13 cellular contexts compared by ENCODE assay signal in genomic region chr9:73148447-73148937, GRCh38. TPM values are rescaled to one million over a fixed set of nuclear protein-coding genes. Genes with fewer than 3 reads are reported as not detected.
A peak's percentile ranks its signal among the peaks of the same experiment; 100 is the strongest.
DNase-seq lines count a peak whose midpoint lies in the region; ATAC-seq and TF ChIP-seq lines count a peak whose summit lies in the region.
"Had no signal": no experiment of that assay in that cellular context is flagged by ENCODE, and none has a peak within 500 bp of the region (broad histone marks: within the 10 kb centered on the region; RNA-seq: fewer than 3 reads in every experiment).

No MANE protein-coding gene starts in this region.

- TF ChIP-seq CTCF in transverse colon (IDR thresholded peaks at IDR 0.05) = no peak

- H3K27ac ChIP-seq in transverse colon = peak overlapping the region; percentile 60 to 76 (median 68)
- H3K27ac ChIP-seq: cardiac muscle cell had no signal

- no peak for ATAC-seq in stimulated activated memory B cell treated with anti-CD40 and anti-IgM and Interleukin-4, amounts not matched to agents 10 μg/mL and 1 μg/mL and 100 μg/mL, for 72 hours
- ATAC-seq in GM18505 (IDR thresholded peaks at IDR 0.05; ENCODE audit: unreplicated experiment) = no peak

- no peaks in the 10 kb centered on the region for H3K9me3 Mint-ChIP-seq in activated T-cell treated with anti-CD3 and anti-CD28 coated beads, Interleukin-2, amount 50 U/mL, for 24 hours
- peaks cover 2% of the 10 kb centered on the region for H3K9me3 Mint-ChIP-seq in activated naive CD8-positive, alpha-beta T cell treated with anti-CD3 and anti-CD28 coated beads for 36 hours
- H3K9me3 Mint-ChIP-seq in stimulated activated memory B cell treated with anti-CD40 and anti-IgM and Interleukin-4, amounts not matched to agents 10 μg/mL and 1 μg/mL and 100 μg/mL, for 72 hours = no peaks in the 10 kb centered on the region
- H3K9me3 Mint-ChIP-seq: IgD-negative memory B cell had no signal

- H3K36me3 ChIP-seq in transverse colon = no peaks in the 10 kb centered on the region
- H3K36me3 ChIP-seq: cardiac muscle cell had no signal

- no peak for TF ChIP-seq EP300 in transverse colon (IDR thresholded peaks at IDR 0.05; ENCODE audit: low read depth)

- intact Hi-C loops in transverse colon (cut with DNase I; ENCODE audit: low total_unique reads) = no loop called here

- peaks cover 72% of the 10 kb centered on the region for H3K4me1 Mint-ChIP-seq in activated T-cell treated with anti-CD3 and anti-CD28 coated beads, Interleukin-2, amount 50 U/mL, for 24 hours (ENCODE audit: low read depth)
- peaks cover 69% of the 10 kb centered on the region for H3K4me1 Mint-ChIP-seq in activated naive CD8-positive, alpha-beta T cell treated with anti-CD3 and anti-CD28 coated beads for 36 hours
- H3K4me1 Mint-ChIP-seq in stimulated activated memory B cell treated with anti-CD40 and anti-IgM and Interleukin-4, amounts not matched to agents 10 μg/mL and 1 μg/mL and 100 μg/mL, for 72 hours = peaks cover 19% of the 10 kb centered on the region

- in situ Hi-C loops in transverse colon (cut with MboI; ENCODE audit: low pct_ligation_motif_present in 1 of 4, low pct_unique_long_range_greater_than_20kb in 1 of 4, low sequenced_read_pairs in 3 of 4) = no loop called here

- H3K27ac Mint-ChIP-seq in activated T-cell treated with anti-CD3 and anti-CD28 coated beads, Interleukin-2, amount 50 U/mL, for 24 hours = peak overlapping the region; percentile 90
- peak overlapping the region; percentile 94 for H3K27ac Mint-ChIP-seq in activated naive CD8-positive, alpha-beta T cell treated with anti-CD3 and anti-CD28 coated beads for 36 hours
- no peak overlapping the region for H3K27ac Mint-ChIP-seq in stimulated activated memory B cell treated with anti-CD40 and anti-IgM and Interleukin-4, amounts not matched to agents 10 μg/mL and 1 μg/mL and 100 μg/mL, for 72 hours
- H3K27ac Mint-ChIP-seq: B cell, IgD-negative memory B cell had no signal

- peak overlapping the region; percentile 42 for H3K4me3 Mint-ChIP-seq in activated T-cell treated with anti-CD3 and anti-CD28 coated beads, Interleukin-2, amount 50 U/mL, for 24 hours
- H3K4me3 Mint-ChIP-seq in activated naive CD8-positive, alpha-beta T cell treated with anti-CD3 and anti-CD28 coated beads for 36 hours = no peak overlapping the region
- no peak overlapping the region for H3K4me3 Mint-ChIP-seq in stimulated activated memory B cell treated with anti-CD40 and anti-IgM and Interleukin-4, amounts not matched to agents 10 μg/mL and 1 μg/mL and 100 μg/mL, for 72 hours
- H3K4me3 Mint-ChIP-seq: B cell, IgD-negative memory B cell had no signal

- no peaks in the 10 kb centered on the region for H3K27me3 Mint-ChIP-seq in activated T-cell treated with anti-CD3 and anti-CD28 coated beads, Interleukin-2, amount 50 U/mL, for 24 hours
- no peaks in the 10 kb centered on the region for H3K27me3 Mint-ChIP-seq in activated naive CD8-positive, alpha-beta T cell treated with anti-CD3 and anti-CD28 coated beads for 36 hours
- H3K27me3 Mint-ChIP-seq in stimulated activated memory B cell treated with anti-CD40 and anti-IgM and Interleukin-4, amounts not matched to agents 10 μg/mL and 1 μg/mL and 100 μg/mL, for 72 hours = no peaks in the 10 kb centered on the region
- H3K27me3 Mint-ChIP-seq: IgD-negative memory B cell had no signal

- DNase-seq in activated T-cell treated with anti-CD3 and anti-CD28 coated beads, Interleukin-2, amount 50 U/mL, for 24 hours = no peak
- DNase-seq in activated T-cell treated with anti-CD3 and anti-CD28 coated beads for 4 hours = no peak
- no peak for DNase-seq in activated naive CD8-positive, alpha-beta T cell treated with anti-CD3 and anti-CD28 coated beads for 36 hours
- DNase-seq in iris pigment epithelial cell (ENCODE audit: low read depth) = peak; percentile 38
- DNase-seq in transverse colon = no peak
- DNase-seq in SHP77 (lab: John Stamatoyannopoulos, UW) = no peak
- DNase-seq: activated CD4-positive, CD25-positive, alpha-beta regulatory T cell; testis had no signal

- no peaks in the 10 kb centered on the region for H3K9me3 ChIP-seq in transverse colon
- H3K9me3 ChIP-seq: testis had no signal

- no peaks in the 10 kb centered on the region for H3K36me3 Mint-ChIP-seq in activated T-cell treated with anti-CD3 and anti-CD28 coated beads, Interleukin-2, amount 50 U/mL, for 24 hours (ENCODE audit: low read depth)
- no peaks in the 10 kb centered on the region for H3K36me3 Mint-ChIP-seq in activated naive CD8-positive, alpha-beta T cell treated with anti-CD3 and anti-CD28 coated beads for 36 hours
- no peaks in the 10 kb centered on the region for H3K36me3 Mint-ChIP-seq in stimulated activated memory B cell treated with anti-CD40 and anti-IgM and Interleukin-4, amounts not matched to agents 10 μg/mL and 1 μg/mL and 100 μg/mL, for 72 hours
- H3K36me3 Mint-ChIP-seq: IgD-negative memory B cell had no signal

- peaks cover 0 to 57% (median 25%) of the 10 kb centered on the region in 4 donors for H3K4me1 ChIP-seq in transverse colon
- H3K4me1 ChIP-seq: testis had no signal

- H3K27me3 ChIP-seq in transverse colon = no peaks in the 10 kb centered on the region
- H3K27me3 ChIP-seq: cardiac muscle cell, testis had no signal

- WGBS in transverse colon (ENCODE audit: low coverage in 1 of 2), 2 donors = 82 to 92% methylated on average over 3 of the region's 3 CpGs

- no peak for TF ChIP-seq POLR2A in transverse colon (IDR thresholded peaks at IDR 0.05)
- no peak for TF ChIP-seq POLR2A in GM18505 (IDR thresholded peaks at IDR 0.05; ENCODE audit: borderline replicate concordance, extremely low read depth, insufficient read depth, insufficient read length)

- H3K4me3 ChIP-seq in transverse colon = no peak overlapping the region
- H3K4me3 ChIP-seq: cardiac muscle cell, testis had no signal

RNA-seq across cellular contexts. Expression of gene ANXA1, which starts 3.2 kb away (rescaled TPM):
- total RNA-seq in activated naive CD8-positive, alpha-beta T cell treated with anti-CD3 and anti-CD28 coated beads for 36 hours = 10 to 100 TPM; 34.3 to 35.1 TPM
- total RNA-seq in transverse colon = 100 to 1,000 TPM in 1 of 4 donors, 10 to 100 TPM in 3; 33.3 to 160 (median 66.9) TPM
